8 cellular contexts compared by ENCODE assay signal in genomic region chr14:103074699-103075341, GRCh38. TPM values are rescaled to one million over a fixed set of nuclear protein-coding genes. Genes with fewer than 3 reads are reported as not detected.
DNase-seq lines count a peak whose midpoint lies in the region; FAIRE-seq and TF ChIP-seq lines count a peak whose summit lies in the region.

No MANE protein-coding gene starts in this region.

- no peaks in the 10 kb centered on the region for H3K4me1 Mint-ChIP-seq in activated naive CD8-positive, alpha-beta T cell treated with anti-CD3 and anti-CD28 coated beads for 36 hours

- H3K9me3 Mint-ChIP-seq in activated naive CD8-positive, alpha-beta T cell treated with anti-CD3 and anti-CD28 coated beads for 36 hours: no peaks in the 10 kb centered on the region

- no peak overlapping the region for H3K27ac Mint-ChIP-seq in activated naive CD8-positive, alpha-beta T cell treated with anti-CD3 and anti-CD28 coated beads for 36 hours

- FAIRE-seq in keratinocyte (lab: Jason Lieb, UNC): no peak

- no peak overlapping the region for H2AFZ ChIP-seq in keratinocyte (ENCODE audit: control insufficient read depth, low read length)

- no peaks in the 10 kb centered on the region for H3K9me3 ChIP-seq in keratinocyte (ENCODE audit: control insufficient read depth, low read depth, low read length)

- H3K4me3 ChIP-seq in keratinocyte (ENCODE audit: control insufficient read depth in 2 of 3, extremely low read depth in 1 of 3, insufficient read depth in 2 of 3, low read depth in 1 of 3, low read length in 3 of 3): no peak overlapping the region

- peaks cover 5% of the 10 kb centered on the region for H3K4me1 ChIP-seq in keratinocyte (ENCODE audit: control insufficient read depth, extremely low read depth, insufficient read depth, low read length)

- H3K9ac ChIP-seq in keratinocyte (ENCODE audit: control insufficient read depth, extremely low read depth, insufficient read depth, low read length): no peak overlapping the region

- no peaks in the 10 kb centered on the region for H3K36me3 ChIP-seq in keratinocyte (ENCODE audit: control insufficient read depth in 2 of 2, extremely low read depth in 1 of 2, insufficient read depth in 2 of 2, low read length in 2 of 2)

- dilution Hi-C loops in keratinocyte (cut with MboI; ENCODE audit: extremely low pct_ligation_motif_present, low sequenced_read_pairs): no loop called here

- no peaks in the 10 kb centered on the region for H3K36me3 Mint-ChIP-seq in activated naive CD8-positive, alpha-beta T cell treated with anti-CD3 and anti-CD28 coated beads for 36 hours

- H3K4me3 Mint-ChIP-seq in activated naive CD8-positive, alpha-beta T cell treated with anti-CD3 and anti-CD28 coated beads for 36 hours: no peak overlapping the region

- no peaks in the 10 kb centered on the region for H3K9me1 ChIP-seq in keratinocyte (ENCODE audit: control insufficient read depth, extremely low read depth, insufficient read depth, low read length)

- no peaks in the 10 kb centered on the region for H4K20me1 ChIP-seq in keratinocyte (ENCODE audit: control insufficient read depth, extremely low read depth, insufficient read depth, low read length)

- DNase-seq in activated CD8-positive, alpha-beta memory T cell treated with anti-CD3 and anti-CD28 coated beads, Interleukin-2, amount 50 U/mL, for 48 hours: peak; percentile 70
- DNase-seq in activated CD8-positive, alpha-beta memory T cell treated with anti-CD3 and anti-CD28 coated beads, Interleukin-2, amount 50 U/mL, for 4 hours: no peak
- peak; percentile 37 for DNase-seq in activated naive CD8-positive, alpha-beta T cell treated with anti-CD3 and anti-CD28 coated beads for 36 hours
- no peak for DNase-seq in keratinocyte (ENCODE audit: low read depth, low spot score)
- no peak for DNase-seq in cerebellar cortex (ENCODE audit: low spot score)
- no peak for DNase-seq in RKO (ENCODE audit: low spot score)
- DNase-seq in OCI-M2 (lab: John Stamatoyannopoulos, UW; ENCODE audit: unreplicated experiment): no peak

- no peaks in the 10 kb centered on the region for H3K79me2 ChIP-seq in keratinocyte (ENCODE audit: control insufficient read depth, insufficient read depth, low read length)

- H3K27ac ChIP-seq in keratinocyte (ENCODE audit: control insufficient read depth, insufficient read depth, low read length) (no peak overlapping the region), temporal lobe (ENCODE audit: low read depth, low read length) (peak overlapping the region; percentile 27)

- peak overlapping the region; percentile 77 for H3K4me2 ChIP-seq in keratinocyte (ENCODE audit: control insufficient read depth, extremely low read depth, insufficient read depth, low read depth, low read length)

- peaks cover 5% of the 10 kb centered on the region for H3K27me3 Mint-ChIP-seq in activated naive CD8-positive, alpha-beta T cell treated with anti-CD3 and anti-CD28 coated beads for 36 hours

- TF ChIP-seq CTCF in keratinocyte (optimal IDR thresholded peaks at IDR 0.05 in 1 of 3, IDR thresholded peaks at IDR 0.05 in 1 of 3, conservative IDR thresholded peaks at IDR 0.05 in 1 of 3; ENCODE audit: extremely low read depth in 1 of 3, insufficient read depth in 2 of 3, low read length in 3 of 3): no peak

- peaks cover 10% of the 10 kb centered on the region for H3K27me3 ChIP-seq in keratinocyte (ENCODE audit: control insufficient read depth, extremely low read depth, insufficient read depth, low read length)

RNA-seq across cellular contexts. Expression of gene LBHD2, which starts 9.2 kb away (rescaled TPM):
- not detected for total RNA-seq in activated naive CD8-positive, alpha-beta T cell treated with anti-CD3 and anti-CD28 coated beads for 36 hours
- polyA plus RNA-seq in keratinocyte: not detected in 3 replicates
- polyA plus RNA-seq in keratinocyte (2011; ENCODE audit: low read depth): not detected
- not detected in 2 replicates for polyA plus RNA-seq in keratinocyte (2011; cell fraction: cytosol; rRNA removed)
- not detected in 2 replicates for polyA plus RNA-seq in keratinocyte (2011; cell fraction: nucleus; rRNA removed)
- not detected in 2 replicates for polyA plus RNA-seq in keratinocyte (2012; ENCODE audit: low replicate concordance)
- not detected in 3 replicates for polyA minus RNA-seq in keratinocyte
- polyA minus RNA-seq in keratinocyte (2011; cell fraction: cytosol; rRNA and poly(A)+ RNA removed): not detected
- not detected in 2 replicates for polyA minus RNA-seq in keratinocyte (2011; cell fraction: nucleus; rRNA and poly(A)+ RNA removed)
- total RNA-seq in temporal lobe: not detected

RNA-seq across cellular contexts. Expression of gene CDC42BPB, which starts 17.5 kb away (rescaled TPM):
- 1 to 10 TPM; 2.0 to 2.5 TPM for total RNA-seq in activated naive CD8-positive, alpha-beta T cell treated with anti-CD3 and anti-CD28 coated beads for 36 hours
- polyA plus RNA-seq in keratinocyte: 41.3 to 55.0 TPM (median 43.4 TPM) in 3 replicates
- polyA plus RNA-seq in keratinocyte (2011; ENCODE audit: low read depth): 52.6 TPM
- 48.3 and 54.5 TPM in 2 replicates for polyA plus RNA-seq in keratinocyte (2011; cell fraction: cytosol; rRNA removed)
- 163 and 192 TPM in 2 replicates for polyA plus RNA-seq in keratinocyte (2011; cell fraction: nucleus; rRNA removed)
- 40.3 and 52.6 TPM in 2 replicates for polyA plus RNA-seq in keratinocyte (2012; ENCODE audit: low replicate concordance)
- polyA minus RNA-seq in keratinocyte: 116 to 188 TPM (median 127 TPM) in 3 replicates
- polyA minus RNA-seq in keratinocyte (2011; cell fraction: cytosol; rRNA and poly(A)+ RNA removed): 59.3 TPM
- polyA minus RNA-seq in keratinocyte (2011; cell fraction: nucleus; rRNA and poly(A)+ RNA removed): 110 and 147 TPM in 2 replicates
- 84.3 TPM for total RNA-seq in temporal lobe

RNA-seq across cellular contexts. Expression of gene EXOC3L4, which starts 19.7 kb away (rescaled TPM):
- not detected for total RNA-seq in activated naive CD8-positive, alpha-beta T cell treated with anti-CD3 and anti-CD28 coated beads for 36 hours
- not detected in 3 replicates for polyA plus RNA-seq in keratinocyte
- polyA plus RNA-seq in keratinocyte (2011; ENCODE audit: low read depth): not detected
- polyA plus RNA-seq in keratinocyte (2011; cell fraction: cytosol; rRNA removed): not detected in 2 replicates
- polyA plus RNA-seq in keratinocyte (2011; cell fraction: nucleus; rRNA removed): not detected in 2 replicates
- polyA plus RNA-seq in keratinocyte (2012; ENCODE audit: low replicate concordance): not detected in 2 replicates
- not detected in 3 replicates for polyA minus RNA-seq in keratinocyte
- polyA minus RNA-seq in keratinocyte (2011; cell fraction: cytosol; rRNA and poly(A)+ RNA removed): not detected
- polyA minus RNA-seq in keratinocyte (2011; cell fraction: nucleus; rRNA and poly(A)+ RNA removed): not detected in 2 replicates
- total RNA-seq in temporal lobe: not detected

RNA-seq across cellular contexts. Expression of gene TNFAIP2, which starts 48.4 kb away (rescaled TPM):
- under 1 TPM; 0.10 to 0.85 TPM for total RNA-seq in activated naive CD8-positive, alpha-beta T cell treated with anti-CD3 and anti-CD28 coated beads for 36 hours
- polyA plus RNA-seq in keratinocyte: 0.57 to 1.8 TPM (median 0.71 TPM) in 3 replicates
- polyA plus RNA-seq in keratinocyte (2011; ENCODE audit: low read depth): 1.9 TPM
- polyA plus RNA-seq in keratinocyte (2011; cell fraction: cytosol; rRNA removed): 0.74 and 1.3 TPM in 2 replicates
- polyA plus RNA-seq in keratinocyte (2011; cell fraction: nucleus; rRNA removed): 3.4 and 4.8 TPM in 2 replicates
- 0.52 and 4.1 TPM in 2 replicates for polyA plus RNA-seq in keratinocyte (2012; ENCODE audit: low replicate concordance)
- 1.9 to 2.0 TPM (median 1.9 TPM) in 3 replicates for polyA minus RNA-seq in keratinocyte
- polyA minus RNA-seq in keratinocyte (2011; cell fraction: cytosol; rRNA and poly(A)+ RNA removed): 5.6 TPM
- 2.1 and 3.8 TPM in 2 replicates for polyA minus RNA-seq in keratinocyte (2011; cell fraction: nucleus; rRNA and poly(A)+ RNA removed)
- total RNA-seq in temporal lobe: 11.6 TPM

Comparison
In these comparisons a context has a peak if more than half of its experiments do, and no peak if none do; other contexts are left out.
1. DNase-seq: peak in activated CD8-positive, alpha-beta memory T cell treated with anti-CD3 and anti-CD28 coated beads, Interleukin-2, amount 50 U/mL, for 48 hours (single experiment) and activated naive CD8-positive, alpha-beta T cell treated with anti-CD3 and anti-CD28 coated beads for 36 hours (single experiment); none in activated CD8-positive, alpha-beta memory T cell treated with anti-CD3 and anti-CD28 coated beads, Interleukin-2, amount 50 U/mL, for 4 hours (single experiment), keratinocyte (single experiment), cerebellar cortex (single experiment), RKO (single experiment) and OCI-M2 (single experiment).
2. RNA of gene CDC42BPB, which starts 17.5 kb away (total RNA-seq): 84.3 TPM in temporal lobe (single experiment); 2.0 to 2.5 TPM in activated naive CD8-positive, alpha-beta T cell treated with anti-CD3 and anti-CD28 coated beads for 36 hours; every median in the first group is over 10 times any median in the second.